Comparison of ENCODE assay signal across 8 cellular contexts in the genomic region with DNA sequence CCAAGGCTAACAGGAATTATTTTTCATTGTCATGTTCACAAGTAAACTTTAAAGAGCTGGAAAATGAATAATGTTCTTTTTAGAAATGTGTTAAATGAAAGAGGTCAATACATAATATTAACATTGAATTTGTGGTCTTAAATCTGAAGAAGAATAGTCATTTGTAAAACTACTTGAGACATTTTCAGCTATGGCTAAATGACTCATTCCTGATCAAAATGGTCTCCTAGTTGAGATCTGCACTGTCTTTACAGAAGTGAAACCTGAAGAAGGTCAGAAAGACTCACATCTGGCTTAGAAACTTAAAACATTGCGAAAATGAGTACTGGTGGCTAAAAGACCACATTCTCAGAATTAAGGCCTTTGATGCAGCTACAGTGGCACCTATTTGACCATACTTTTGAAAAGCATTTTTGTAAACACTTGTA. TPM values are rescaled to one million over a fixed set of nuclear protein-coding genes. Genes with fewer than 3 reads are reported as not detected.
DNase-seq lines count a peak whose midpoint lies in the region; ATAC-seq, FAIRE-seq and TF ChIP-seq lines count a peak whose summit lies in the region.

No MANE protein-coding gene starts in this region.

- H3K4me3 ChIP-seq in foreskin fibroblast (ENCODE audit: low read depth in 1 of 2, low read length in 2 of 2) (no peak overlapping the region), coronary artery (no peak overlapping the region)

- TF ChIP-seq POLR2A in GM12892 (IDR thresholded peaks at IDR 0.05; ENCODE audit: low read depth, low read length) = no peak

- no peak for TF ChIP-seq CTCF in foreskin fibroblast (IDR thresholded peaks at IDR 0.05; ENCODE audit: low read depth, low read length)
- no peak for TF ChIP-seq CTCF in coronary artery (IDR thresholded peaks at IDR 0.05)

- in situ Hi-C loops in KBM-7 (cut with MboI; ENCODE audit: low pct_unique_long_range_greater_than_20kb, low sequenced_read_pairs) (no loop called here), ACHN (cut with HindIII; ENCODE audit: low pct_ligation_motif_present, low pct_unique_long_range_greater_than_20kb, low sequenced_read_pairs) (no loop called here)

- no peak overlapping the region for H3K27ac ChIP-seq in coronary artery

- ATAC-seq in GM21529 (IDR thresholded peaks at IDR 0.05; ENCODE audit: unreplicated experiment) = peak; percentile 94

- FAIRE-seq in GM12892 (lab: Jason Lieb, UNC) = peak; percentile 95

- DNase-seq in GM12892 (ENCODE audit: insufficient read length) (peak; percentile 36), KBM-7 (peak; percentile 33), foreskin fibroblast (peak; percentile 8 to 51), ACHN (no peak), coronary artery (ENCODE audit: low spot score) (no peak), SW 1271 (lab: John Stamatoyannopoulos, UW) (no peak), HUDEP-2 (lab: John Stamatoyannopoulos, UW; ENCODE audit: unreplicated experiment in 76 of 76) (no peak)

RNA-seq across cellular contexts. Expression of gene PIK3CG, which starts 5.9 kb away (rescaled TPM):
- polyA plus RNA-seq in GM12892 (2012; ENCODE audit: missing spikeins) = 5.5 TPM

Comparison
In these comparisons a context has a peak if more than half of its experiments do, and no peak if none do; other contexts are left out.
1. DNase-seq: peak in GM12892 (single experiment), KBM-7 (single experiment) and foreskin fibroblast (2 of 2); none in ACHN (single experiment), coronary artery (single experiment), SW 1271 (0 of 2) and HUDEP-2 (0 of 76).